8 cellular contexts compared by ENCODE assay signal in genomic region chr17:81295678-81296381, GRCh38. TPM values are rescaled to one million over a fixed set of nuclear protein-coding genes. Genes with fewer than 3 reads are reported as not detected.
DNase-seq lines count a peak whose midpoint lies in the region; ATAC-seq, FAIRE-seq and TF ChIP-seq lines count a peak whose summit lies in the region.

No MANE protein-coding gene starts in this region.

- no peaks in the 10 kb centered on the region for H3K36me3 ChIP-seq in CD4-positive, alpha-beta memory T cell (ENCODE audit: insufficient read depth, low read length)
- H3K36me3 ChIP-seq in Loucy (ENCODE audit: insufficient read depth, low read length) (no peaks in the 10 kb centered on the region), kidney (ENCODE audit: control insufficient read depth in 1 of 2, insufficient read depth in 2 of 2, low read length in 2 of 2) (no peaks in the 10 kb centered on the region)

- peak overlapping the region; percentile 97 for H3K27ac ChIP-seq in CD4-positive, alpha-beta memory T cell (ENCODE audit: low read depth, low read length)
- peak overlapping the region; percentile 94 to 96 for H3K27ac ChIP-seq in kidney (ENCODE audit: low read depth in 2 of 2, low read length in 2 of 2)

- peak overlapping the region; percentile 69 for H2AFZ ChIP-seq in Loucy (ENCODE audit: low read length)

- H3K9me2 ChIP-seq in Loucy (replicated peaks; ENCODE audit: low read depth, low read length), result no peaks in the 10 kb centered on the region

- FAIRE-seq in kidney (lab: Jason Lieb, UNC), result no peak

- H3K4me1 ChIP-seq in CD4-positive, alpha-beta memory T cell (ENCODE audit: insufficient read depth, low read length), result peaks cover 43% of the 10 kb centered on the region
- peaks cover 8% of the 10 kb centered on the region for H3K4me1 ChIP-seq in Loucy (ENCODE audit: insufficient read depth, low read length, poor library complexity, severe bottlenecking)
- H3K4me1 ChIP-seq in kidney (ENCODE audit: control insufficient read depth in 1 of 2, insufficient read depth in 1 of 2, low read depth in 1 of 2, low read length in 2 of 2), result peaks cover 12 to 20% of the 10 kb centered on the region in 2 donors

- H3K4me3 ChIP-seq in CD4-positive, alpha-beta memory T cell (ENCODE audit: low read length in 2 of 2), result peak overlapping the region; percentile 68 to 75
- H3K4me3 ChIP-seq in Loucy (ENCODE audit: low read length, poor library complexity, severe bottlenecking) (peak overlapping the region; percentile 89), kidney (ENCODE audit: low read length in 2 of 2) (peak overlapping the region; percentile 83 to 88)

- no peaks in the 10 kb centered on the region for H3K27me3 ChIP-seq in CD4-positive, alpha-beta memory T cell (ENCODE audit: insufficient read depth, low read length)
- no peaks in the 10 kb centered on the region for H3K27me3 ChIP-seq in Loucy (ENCODE audit: insufficient read depth, low read length, poor library complexity, severe bottlenecking)

- H4K20me1 ChIP-seq in Loucy (ENCODE audit: insufficient read depth, low read length, poor library complexity, severe bottlenecking), result no peaks in the 10 kb centered on the region

- peaks cover 40% of the 10 kb centered on the region for H3K79me2 ChIP-seq in Loucy (ENCODE audit: insufficient read depth, low read length)

- TF ChIP-seq CTCF in Loucy (conservative IDR thresholded peaks at IDR 0.05; ENCODE audit: low read length), result peak; percentile 57
- peak; percentile 37 for TF ChIP-seq CTCF in kidney (IDR thresholded peaks at IDR 0.05; ENCODE audit: borderline replicate concordance, extremely low read depth, insufficient read depth)

- H3K4me3 Mint-ChIP-seq in CD4-positive, alpha-beta memory T cell, result peak overlapping the region; percentile 93 to 98 (median 96)

- H3K9me3 ChIP-seq in CD4-positive, alpha-beta memory T cell (ENCODE audit: control insufficient read depth in 1 of 2, low read length in 2 of 2), result no peaks in the 10 kb centered on the region
- H3K9me3 ChIP-seq in Loucy (ENCODE audit: insufficient read depth, low read depth, low read length), result no peaks in the 10 kb centered on the region
- no peaks in the 10 kb centered on the region for H3K9me3 ChIP-seq in kidney (ENCODE audit: control insufficient read depth in 1 of 2, low read length in 2 of 2)

- no peaks in the 10 kb centered on the region for H3K27me3 Mint-ChIP-seq in CD4-positive, alpha-beta memory T cell

- H3K9ac ChIP-seq in Loucy (ENCODE audit: low read depth, low read length, poor library complexity, severe bottlenecking) (peak overlapping the region; percentile 83), kidney (ENCODE audit: low read length in 2 of 2) (peak overlapping the region; percentile 86 to 91)

- H3K27ac Mint-ChIP-seq in CD4-positive, alpha-beta memory T cell, result peak overlapping the region; percentile 96 to 99 (median 98)

- peak; percentile 60 to 76 (median 68) for DNase-seq in CD4-positive, alpha-beta memory T cell
- peak; percentile 47 for DNase-seq in T follicular helper cell (ENCODE audit: low read depth)
- peak; percentile 93 to 95 for DNase-seq in T47D (ENCODE audit: low read depth in 1 of 2, low spot score in 1 of 2)
- peak; percentile 84 for DNase-seq in kidney
- DNase-seq in stimulated activated CD4-positive, alpha-beta T cell treated with anti-CD3 and anti-CD28 coated beads, Interleukin-4, amount 100 ng/mL, for 4 hours, result peak; percentile 29 to 53

- in situ Hi-C loops in T47D (cut with HindIII; ENCODE audit: low pct_unique_long_range_greater_than_20kb, low sequenced_read_pairs), result no loop called here

- H3F3A ChIP-seq in Loucy (ENCODE audit: low read depth), result no peaks in the 10 kb centered on the region

- H3K36me3 Mint-ChIP-seq in CD4-positive, alpha-beta memory T cell, result peaks cover 0 to 21% of the 10 kb centered on the region in 2 donors

- H3K4me1 Mint-ChIP-seq in CD4-positive, alpha-beta memory T cell, result peaks cover 20 to 50% (median 36%) of the 10 kb centered on the region in 4 donors

- ATAC-seq in GM19372 (IDR thresholded peaks at IDR 0.05; ENCODE audit: low read depth, unreplicated experiment), result peak; percentile 5
- no peak for ATAC-seq in HG02623 (IDR thresholded peaks at IDR 0.05; ENCODE audit: unreplicated experiment)

- CTCF ChIA-PET in CD4-positive, alpha-beta memory T cell (lab: Charles Lee; ENCODE audit: partially characterized antibody), result interaction anchor here (1.0 to 2.2 kb wide), 9 partner anchors 10 to 305 kb away, joined by 3 to 15 read pairs (median 4); partner anchors contain the start of genes NDUFAF8 and TEPSIN

- POLR2A ChIA-PET in CD4-positive, alpha-beta memory T cell (lab: Charles Lee; ENCODE audit: partially characterized antibody), result interaction anchor here (0.5 to 2.8 kb wide), 13 partner anchors 10 to 880 kb away, joined by 3 to 24 read pairs (median 7); partner anchors contain the start of genes ACTG1, CEP131, FAAP100 and NDUFAF8

- H3K9me3 Mint-ChIP-seq in CD4-positive, alpha-beta memory T cell, result no peaks in the 10 kb centered on the region

- peak overlapping the region; percentile 93 for H3K4me2 ChIP-seq in Loucy (ENCODE audit: low read depth, low read length, poor library complexity, severe bottlenecking)

- intact Hi-C loops in CD4-positive, alpha-beta memory T cell (cut with micrococcal nuclease), result loop anchor here (1.0 to 5.0 kb wide), 5 partner anchors 43 to 256 kb away; partner anchors contain the start of genes FAAP100, NDUFAF8 and TEPSIN
- intact Hi-C loops in kidney (cut with DNase I), result no loop called here

RNA-seq across cellular contexts. Expression of gene SLC38A10, which starts 0.7 kb away (rescaled TPM):
- total RNA-seq in CD4-positive, alpha-beta memory T cell, result 100 to 1,000 TPM; 112 to 113 TPM
- 10 to 100 TPM; 49.0 to 69.6 TPM for polyA plus RNA-seq in CD4-positive, alpha-beta memory T cell
- 89.7 TPM for total RNA-seq in kidney
- 72.7 TPM for polyA plus RNA-seq in kidney (ENCODE audit: insufficient read depth, low read depth, low replicate concordance)

RNA-seq across cellular contexts. Expression of gene NDUFAF8, which starts 56.7 kb away (rescaled TPM):
- 10 to 100 TPM; 40.1 to 45.1 TPM for total RNA-seq in CD4-positive, alpha-beta memory T cell
- 10 to 100 TPM; 64.5 to 78.6 TPM for polyA plus RNA-seq in CD4-positive, alpha-beta memory T cell
- 38.6 TPM for total RNA-seq in kidney
- 134 TPM for polyA plus RNA-seq in kidney (ENCODE audit: insufficient read depth, low read depth, low replicate concordance)

RNA-seq across cellular contexts. Expression of gene TEPSIN, which starts 57.0 kb away (rescaled TPM):
- 100 to 1,000 TPM; 111 to 126 TPM for total RNA-seq in CD4-positive, alpha-beta memory T cell
- polyA plus RNA-seq in CD4-positive, alpha-beta memory T cell, result 1 to 10 TPM; 2.0 to 5.3 TPM
- total RNA-seq in kidney, result 42.8 TPM
- 13.9 TPM for polyA plus RNA-seq in kidney (ENCODE audit: insufficient read depth, low read depth, low replicate concordance)

Comparison
In these comparisons a context has a peak if more than half of its experiments do, and no peak if none do; other contexts are left out.
1. DNase-seq: peak in every context shown above with its lines; median percentile 94 in T47D; 84 in kidney; 68 in CD4-positive, alpha-beta memory T cell; 47 in T follicular helper cell; 41 in stimulated activated CD4-positive, alpha-beta T cell treated with anti-CD3 and anti-CD28 coated beads, Interleukin-4, amount 100 ng/mL, for 4 hours.